In the genomic region with DNA sequence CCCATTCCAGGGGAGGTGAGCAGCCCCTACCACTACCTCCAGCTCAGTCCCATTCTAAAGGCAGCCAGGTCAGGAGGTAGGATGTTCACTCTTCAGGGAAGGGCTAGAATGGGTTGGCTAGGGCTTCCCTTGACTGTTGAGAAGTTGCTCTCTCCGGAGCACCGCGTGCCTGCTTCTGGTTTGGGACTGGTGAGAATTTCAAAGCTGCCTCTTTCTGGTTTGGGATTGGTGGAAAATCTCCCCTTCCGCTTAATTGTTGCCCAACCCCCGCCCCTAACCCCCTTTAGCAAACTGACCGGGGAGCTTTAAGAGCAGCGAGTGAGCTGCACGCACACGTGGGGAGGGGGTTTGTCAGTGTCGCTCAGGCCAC, we compare ENCODE assay signal across 9 cellular contexts. TPM values are rescaled to one million over a fixed set of nuclear protein-coding genes. Genes with fewer than 3 reads are reported as not detected.
A peak's percentile ranks its signal among the peaks of the same experiment; 100 is the strongest.
DNase-seq lines count a peak whose midpoint lies in the region; ATAC-seq and TF ChIP-seq lines count a peak whose summit lies in the region.
"Had no signal": no experiment of that assay in that cellular context is flagged by ENCODE, and none has a peak within 500 bp of the region (broad histone marks: within the 10 kb centered on the region; RNA-seq: fewer than 3 reads in every experiment).

No MANE protein-coding gene starts in this region.

- no peak overlapping the region for H3K9ac ChIP-seq in iPS-15b (ENCODE audit: low read depth, low read length)

- no peaks in the 10 kb centered on the region for H3K36me3 ChIP-seq in iPS-15b (ENCODE audit: control insufficient read depth, insufficient read depth, low read length)
- no peaks in the 10 kb centered on the region for H3K36me3 ChIP-seq in testis (ENCODE audit: low read depth, missing control alignments)

- no peak for TF ChIP-seq CTCF in VCaP (conservative IDR thresholded peaks at IDR 0.05)
- TF ChIP-seq CTCF in testis (IDR thresholded peaks at IDR 0.05), result no peak

- H3K4me3 ChIP-seq in iPS-15b (ENCODE audit: low read depth, low read length) (peak overlapping the region; percentile 82), testis (peak overlapping the region; percentile 45 to 55)

- H3K27ac ChIP-seq in VCaP (peak overlapping the region; percentile 47; the same call in 1 of the 2 replicates), testis (no peak overlapping the region)

- no peak for TF ChIP-seq POLR2A in testis (IDR thresholded peaks at IDR 0.05)

- DNase-seq in NCI-H2196 (lab: John Stamatoyannopoulos, UW; ENCODE audit: unreplicated experiment) (peak; percentile 27), NCI-H2196 treated with DMSO at 0.1 percent for 48 hours (lab: John Stamatoyannopoulos, UW; ENCODE audit: unreplicated experiment) (no peak), testis (no peak), amniotic stem cell (lab: John Stamatoyannopoulos, UW) (no peak), NCI-H1417 treated with DMSO at 0.1 percent for 48 hours (lab: John Stamatoyannopoulos, UW) (no peak)

- intact Hi-C loops in testis (cut with DNase I; ENCODE audit: low total_unique reads), result no loop called here

- H3K9me3 ChIP-seq in iPS-15b (ENCODE audit: control insufficient read depth, insufficient read depth, low read length) (no peaks in the 10 kb centered on the region), testis (no peaks in the 10 kb centered on the region)

- 12 to 23% methylated on average over 6 to 10 of the region's 10 CpGs for WGBS in testis, 2 donors

- peaks cover 38% of the 10 kb centered on the region for H3K27me3 ChIP-seq in iPS-15b (ENCODE audit: control insufficient read depth, insufficient read depth, low read length)
- H3K27me3 ChIP-seq in testis, result no peaks in the 10 kb centered on the region

- ATAC-seq in GM21526 (IDR thresholded peaks at IDR 0.05; ENCODE audit: low FRiP score, unreplicated experiment), result no peak

- H3K4me1 ChIP-seq in iPS-15b (ENCODE audit: control insufficient read depth, insufficient read depth, low read length), result peaks cover 25% of the 10 kb centered on the region
- H3K4me1 ChIP-seq in testis, result peaks cover 14% of the 10 kb centered on the region

RNA-seq across cellular contexts. Expression of a gene that starts 0.7 kb away (rescaled TPM):
- 100 to 1,000 TPM in 1 of 2 donors, 10 to 100 TPM in 1; 41.2 to 100 TPM for total RNA-seq in testis
- polyA plus RNA-seq in testis (ENCODE audit: insufficient read depth, low read depth, low replicate concordance), result 168 TPM

RNA-seq across cellular contexts. Expression of a gene that starts 34.3 kb away (rescaled TPM):
- total RNA-seq in testis, result not detected
- polyA plus RNA-seq in testis (ENCODE audit: insufficient read depth, low read depth, low replicate concordance), result not detected
- total RNA-seq: NCI-H460 had no signal

RNA-seq across cellular contexts. Expression of a gene that starts 40.1 kb away (rescaled TPM):
- total RNA-seq in testis, result 1 to 10 TPM; 4.7 to 5.3 TPM
- 12.6 TPM for polyA plus RNA-seq in testis (ENCODE audit: insufficient read depth, low read depth, low replicate concordance)
- total RNA-seq: NCI-H460 had no signal

RNA-seq across cellular contexts. Expression of a gene that starts 42.2 kb away (rescaled TPM):
- total RNA-seq in testis, result 10 to 100 TPM in 1 of 2 donors, 1 to 10 TPM in 1; 5.9 to 30.0 TPM
- polyA plus RNA-seq in testis (ENCODE audit: insufficient read depth, low read depth, low replicate concordance), result 132 TPM
- total RNA-seq: NCI-H460 had no signal

RNA-seq across cellular contexts. Expression of a gene that starts 46.5 kb away (rescaled TPM):
- 10 to 100 TPM; 28.2 to 31.0 TPM for total RNA-seq in testis
- polyA plus RNA-seq in testis (ENCODE audit: insufficient read depth, low read depth, low replicate concordance), result 37.1 TPM
